Comparison of ENCODE assay signal across 2 cellular contexts in genomic region chr4:128428397-128428796, GRCh38.
TF ChIP-seq lines count a peak whose summit lies in the region.

No MANE protein-coding gene starts in this region.

TF ChIP-seq in IMR-90, 13 proteins besides CTCF, POLR2A, EP300 and RAD21 (continued from another document):
- TF ChIP-seq USF2 (IDR thresholded peaks at IDR 0.05; ENCODE audit: low read depth, low read length) (no peak), BHLHE40 (IDR thresholded peaks at IDR 0.05; ENCODE audit: low read depth, low read length) (no peak), MAFK (IDR thresholded peaks at IDR 0.05; ENCODE audit: low read depth, low read length) (no peak), CEBPB (IDR thresholded peaks at IDR 0.05; ENCODE audit: low read depth, low read length) (no peak), CHD1 (IDR thresholded peaks at IDR 0.05; ENCODE audit: low read depth, low read length) (no peak), FOS (IDR thresholded peaks at IDR 0.05; ENCODE audit: low read depth, low read length) (no peak), MXI1 (IDR thresholded peaks at IDR 0.05; ENCODE audit: borderline replicate concordance, low read depth, low read length) (no peak), RFX5 (IDR thresholded peaks at IDR 0.05; ENCODE audit: low read depth, low read length) (no peak), MAZ (IDR thresholded peaks at IDR 0.05; ENCODE audit: borderline replicate concordance, low read depth, low read length) (no peak), ELK1 (IDR thresholded peaks at IDR 0.05; ENCODE audit: borderline replicate concordance, low read depth, low read length) (no peak)

TF ChIP-seq in K562, 482 proteins besides CTCF, POLR2A, EP300 and RAD21 (continued from another document):
- TF ChIP-seq MNT (conservative IDR thresholded peaks at IDR 0.05) (no peak), SETDB1 (IDR thresholded peaks at IDR 0.05; ENCODE audit: low read length) (no peak), HSF4 (CRISPR knock-in tag; IDR thresholded peaks at IDR 0.05; ENCODE audit: borderline replicate concordance) (no peak), CHD2 (IDR thresholded peaks at IDR 0.05; ENCODE audit: low read depth, low read length) (no peak), ZNF140 (CRISPR knock-in tag; IDR thresholded peaks at IDR 0.05) (no peak), HDAC2 (IDR thresholded peaks at IDR 0.05) (no peak), ZNF282 (CRISPR knock-in tag; IDR thresholded peaks at IDR 0.05) (no peak), MYC (IDR thresholded peaks at IDR 0.05; ENCODE audit: low read depth, low read length) (no peak), MYC (CRISPR knock-in tag; IDR thresholded peaks at IDR 0.05; ENCODE audit: borderline replicate concordance, low read depth) (no peak), ZNF766 (CRISPR knock-in tag; conservative IDR thresholded peaks at IDR 0.05) (no peak), BRD4 (IDR thresholded peaks at IDR 0.05) (no peak)
TF ChIP-seq in K562: peak in this region for 0.
